Comparison of ENCODE assay signal across 13 cellular contexts in genomic region chr11:68381716-68382115, GRCh38.
A peak's percentile ranks its signal among the peaks of the same experiment; 100 is the strongest.
DNase-seq lines count a peak whose midpoint lies in the region; ATAC-seq and TF ChIP-seq lines count a peak whose summit lies in the region.
"Had no signal": no experiment of that assay in that cellular context is flagged by ENCODE, and none has a peak within 500 bp of the region (broad histone marks: within the 10 kb centered on the region; RNA-seq: fewer than 3 reads in every experiment).

No MANE protein-coding gene starts in this region.

- no peak overlapping the region for H3K4me3 Mint-ChIP-seq in type B pancreatic cell

- H3K9me3 Mint-ChIP-seq in type B pancreatic cell = no peaks in the 10 kb centered on the region
- H3K9me3 Mint-ChIP-seq: T-helper 2 cell treated with Interferon-gamma antibody and Interleukin-4, amounts not matched to agents 5 μg/mL and 100 μg/mL, for 36 hours had no signal

- DNase-seq in heart left ventricle = peak in 1 of 5 donors; percentile 62
- no peak for DNase-seq in cardiac septum (ENCODE audit: low spot score)
- DNase-seq in esophagus squamous epithelium (lab: John Stamatoyannopoulos, UW) = no peak
- DNase-seq in prostate gland (ENCODE audit: low spot score) = no peak
- no peak for DNase-seq in Kasumi-1 (lab: John Stamatoyannopoulos, UW)
- DNase-seq in type B pancreatic cell (ENCODE audit: extremely low spot score, unreplicated experiment) = no peak
- DNase-seq: activated CD8-positive, alpha-beta memory T cell treated with anti-CD3 and anti-CD28 coated beads, Interleukin-2, amount 50 U/mL, for 4 hours; effector memory CD4-positive, alpha-beta T cell; Karpas-422; NCI-H2081 treated with DMSO at 0.1 percent for 48 hours had no signal

- H3K9me3 ChIP-seq in heart left ventricle (no peaks in the 10 kb centered on the region), esophagus squamous epithelium (no peaks in the 10 kb centered on the region), prostate gland (no peaks in the 10 kb centered on the region)

- H3K27ac ChIP-seq in heart left ventricle (peak overlapping the region in 11 of 12 donors; percentile 50 to 84 (median 66)), esophagus squamous epithelium (peak overlapping the region; percentile 40 to 83 (median 78)), prostate gland (peak overlapping the region; percentile 62 to 71)

- TF ChIP-seq POLR2A in heart left ventricle (IDR thresholded peaks at IDR 0.05) = no peak
- no peak for TF ChIP-seq POLR2A in esophagus squamous epithelium (IDR thresholded peaks at IDR 0.05)
- TF ChIP-seq POLR2A in prostate gland (IDR thresholded peaks at IDR 0.05) = no peak

- H3K27me3 ChIP-seq in heart left ventricle = no peaks in the 10 kb centered on the region
- no peaks in the 10 kb centered on the region for H3K27me3 ChIP-seq in esophagus squamous epithelium
- H3K27me3 ChIP-seq in prostate gland (replicated peaks; ENCODE audit: insufficient read depth) = no peaks in the 10 kb centered on the region

- H3K36me3 ChIP-seq in heart left ventricle (peaks cover 0 to 9% (median 6%) of the 10 kb centered on the region in 9 donors), esophagus squamous epithelium (peaks cover 0 to 22% (median 7%) of the 10 kb centered on the region in 3 donors), prostate gland (no peaks in the 10 kb centered on the region)

- peaks cover 29% of the 10 kb centered on the region for H3K4me1 Mint-ChIP-seq in type B pancreatic cell (ENCODE audit: unreplicated experiment)

- H3K4me1 ChIP-seq in heart left ventricle (peaks cover 8 to 72% (median 62%) of the 10 kb centered on the region in 12 donors), esophagus squamous epithelium (peaks cover 26 to 68% (median 51%) of the 10 kb centered on the region in 3 donors), prostate gland (replicated peaks) (peaks cover 20% of the 10 kb centered on the region)

- 25 to 59% (median 46%) methylated on average over 3 to 4 of the region's 4 CpGs for WGBS in heart left ventricle, 4 donors
- 57 to 60% methylated on average over 1 of the region's 4 CpGs for WGBS in esophagus squamous epithelium, 2 donors
- WGBS in prostate gland = 33% methylated on average over 4 of the region's 4 CpGs

- H3K27me3 Mint-ChIP-seq in type B pancreatic cell = no peaks in the 10 kb centered on the region

- ATAC-seq in heart left ventricle (peak in 2 of 4 donors; percentile 3 to 6), GM19328 (IDR thresholded peaks at IDR 0.05; ENCODE audit: unreplicated experiment) (no peak), HG03045 (IDR thresholded peaks at IDR 0.05; ENCODE audit: unreplicated experiment) (no peak)

- H3K27ac Mint-ChIP-seq in type B pancreatic cell = no peak overlapping the region

- no peaks in the 10 kb centered on the region for H3K36me3 Mint-ChIP-seq in type B pancreatic cell

- intact Hi-C loops in heart left ventricle (cut with DNase I) = loop anchor here (1.0 to 5.0 kb wide), 12 partner anchors 54 to 169 kb away; partner anchors contain the start of genes LRP5 (in 6 of the 10), C11orf24 (in 3 of the 10) and KMT5B (in 1 of the 10)
- intact Hi-C loops in cardiac septum (cut with DNase I) = loop anchor here (5.0 kb wide), 3 partner anchors 66 to 124 kb away; no protein-coding TSS in a partner anchor
- intact Hi-C loops in esophagus squamous epithelium (cut with DNase I) = loop anchor here (2.0 kb wide), 1 partner anchor 125 kb away; no protein-coding TSS in a partner anchor
- intact Hi-C loops in prostate gland (cut with DNase I) = loop anchor here (5.0 kb wide), 4 partner anchors 61 to 124 kb away; partner anchors contain the start of genes C11orf24 and LRP5

- H3K4me3 ChIP-seq in heart left ventricle = peak overlapping the region in 7 of 12 donors; percentile 1 to 38 (median 13)
- H3K4me3 ChIP-seq in esophagus squamous epithelium = peak overlapping the region in 1 of 4 donors; percentile 34
- H3K4me3 ChIP-seq in prostate gland = no peak overlapping the region

- TF ChIP-seq CTCF in heart left ventricle (IDR thresholded peaks at IDR 0.05) (no peak), esophagus squamous epithelium (IDR thresholded peaks at IDR 0.05) (no peak), prostate gland (IDR thresholded peaks at IDR 0.05) (no peak), type B pancreatic cell (conservative IDR thresholded peaks at IDR 0.05) (no peak)

Comparison
In these comparisons a context has a peak if more than half of its experiments do, and no peak if none do; other contexts are left out.
1. H3K4me3 ChIP-seq: peak in heart left ventricle (7 of 12); none in prostate gland (0 of 2).
2. Peak in every context shown above with its lines, with median percentiles within 50 percentile points of each other: H3K27ac ChIP-seq.